ENCODE assay signal across 8 cellular contexts in genomic region chr11:5712507-5712906, GRCh38. TPM values are rescaled to one million over a fixed set of nuclear protein-coding genes. Genes with fewer than 3 reads are reported as not detected.
DNase-seq lines count a peak whose midpoint lies in the region; ATAC-seq and TF ChIP-seq lines count a peak whose summit lies in the region.

No MANE protein-coding gene starts in this region.

- no peaks in the 10 kb centered on the region for H3K9me3 Mint-ChIP-seq in stimulated activated effector memory CD8-positive, alpha-beta T cell treated with anti-CD3 and anti-CD28 coated beads, Interleukin-12 subunit alpha, Interleukin-12 subunit beta, amount 100 ng/mL, for 72 hours
- peaks cover 13% of the 10 kb centered on the region for H3K9me3 Mint-ChIP-seq in WTC11
- no peaks in the 10 kb centered on the region for H3K9me3 Mint-ChIP-seq in stimulated activated memory B cell treated with anti-CD40 and anti-IgM and Interleukin-4, amounts not matched to agents 10 μg/mL and 1 μg/mL and 100 μg/mL, for 72 hours

- H3K27me3 Mint-ChIP-seq in WTC11 (ENCODE audit: low read depth) = no peaks in the 10 kb centered on the region; the same call in 1 of the 2 replicates
- no peaks in the 10 kb centered on the region for H3K27me3 Mint-ChIP-seq in stimulated activated memory B cell treated with anti-CD40 and anti-IgM and Interleukin-4, amounts not matched to agents 10 μg/mL and 1 μg/mL and 100 μg/mL, for 72 hours

- BruUV-seq in A673 (replicated peaks; lab: Mats Ljungman, UMichigan) = no TSS peak

- POLR2A ChIA-PET in A673 (lab: Charles Lee; ENCODE audit: low non-redundant PET) = no interaction called here
- POLR2A ChIA-PET in WTC11 (lab: Charles Lee) = no interaction called here

- no peak overlapping the region for H3K27ac Mint-ChIP-seq in stimulated activated effector memory CD8-positive, alpha-beta T cell treated with anti-CD3 and anti-CD28 coated beads, Interleukin-12 subunit alpha, Interleukin-12 subunit beta, amount 100 ng/mL, for 72 hours
- H3K27ac Mint-ChIP-seq in WTC11 = no peak overlapping the region
- no peak overlapping the region for H3K27ac Mint-ChIP-seq in stimulated activated memory B cell treated with anti-CD40 and anti-IgM and Interleukin-4, amounts not matched to agents 10 μg/mL and 1 μg/mL and 100 μg/mL, for 72 hours

- H3K4me3 Mint-ChIP-seq in stimulated activated effector memory CD8-positive, alpha-beta T cell treated with anti-CD3 and anti-CD28 coated beads, Interleukin-12 subunit alpha, Interleukin-12 subunit beta, amount 100 ng/mL, for 72 hours = no peak overlapping the region
- H3K4me3 Mint-ChIP-seq in WTC11 = no peak overlapping the region
- H3K4me3 Mint-ChIP-seq in stimulated activated memory B cell treated with anti-CD40 and anti-IgM and Interleukin-4, amounts not matched to agents 10 μg/mL and 1 μg/mL and 100 μg/mL, for 72 hours = no peak overlapping the region

- H3K27me3 ChIP-seq in A673 (replicated peaks; ENCODE audit: insufficient read depth, low read depth, low read length, poor library complexity) = no peaks in the 10 kb centered on the region
- no peaks in the 10 kb centered on the region for H3K27me3 ChIP-seq in RWPE2 (ENCODE audit: insufficient read depth, poor library complexity, severe bottlenecking)
- no peaks in the 10 kb centered on the region for H3K27me3 ChIP-seq in foreskin keratinocyte

- no peak for DNase-seq in A673 (ENCODE audit: low spot score)
- DNase-seq in RWPE2 (ENCODE audit: low spot score) = no peak
- peak in 1 of 2 donors; percentile 11 for DNase-seq in foreskin keratinocyte
- DNase-seq in D341Med (ENCODE audit: low spot score) = no peak
- no peak for DNase-seq in stimulated activated effector memory CD8-positive, alpha-beta T cell treated with anti-CD3 and anti-CD28 coated beads, Interleukin-12 subunit alpha, Interleukin-12 subunit beta, amount 100 ng/mL, for 72 hours (ENCODE audit: low spot score in 2 of 2)
- DNase-seq in WTC11 (ENCODE audit: low spot score) = no peak

- H3K36me3 Mint-ChIP-seq in stimulated activated effector memory CD8-positive, alpha-beta T cell treated with anti-CD3 and anti-CD28 coated beads, Interleukin-12 subunit alpha, Interleukin-12 subunit beta, amount 100 ng/mL, for 72 hours = peaks cover 35% of the 10 kb centered on the region
- H3K36me3 Mint-ChIP-seq in WTC11 = peaks cover 23% of the 10 kb centered on the region
- peaks cover 21% of the 10 kb centered on the region for H3K36me3 Mint-ChIP-seq in stimulated activated memory B cell treated with anti-CD40 and anti-IgM and Interleukin-4, amounts not matched to agents 10 μg/mL and 1 μg/mL and 100 μg/mL, for 72 hours

- H3K4me3 ChIP-seq in A673 (ENCODE audit: low read depth, low read length, poor library complexity, severe bottlenecking) = no peak overlapping the region
- no peak overlapping the region for H3K4me3 ChIP-seq in RWPE2 (ENCODE audit: severe bottlenecking)

- H3K4me1 ChIP-seq in A673 (ENCODE audit: insufficient read depth, low read length, poor library complexity, severe bottlenecking) (no peaks in the 10 kb centered on the region), RWPE2 (ENCODE audit: insufficient read depth, poor library complexity, severe bottlenecking) (no peaks in the 10 kb centered on the region), foreskin keratinocyte (no peaks in the 10 kb centered on the region)

- H3K36me3 ChIP-seq in A673 (ENCODE audit: insufficient read depth, low read length, poor library complexity, severe bottlenecking) (no peaks in the 10 kb centered on the region), RWPE2 (ENCODE audit: low read depth) (no peaks in the 10 kb centered on the region)

- ATAC-seq in GM18868 (IDR thresholded peaks at IDR 0.05; ENCODE audit: unreplicated experiment) = peak; percentile 73
- peak; percentile 46; the same call in 1 of the 3 replicates for ATAC-seq in RWPE2 (ENCODE audit: low read depth)
- ATAC-seq in foreskin keratinocyte = peak; percentile 53
- ATAC-seq in stimulated activated effector memory CD8-positive, alpha-beta T cell treated with anti-CD3 and anti-CD28 coated beads, Interleukin-12 subunit alpha, Interleukin-12 subunit beta, amount 100 ng/mL, for 72 hours = no peak
- no peak for ATAC-seq in WTC11
- ATAC-seq in stimulated activated memory B cell treated with anti-CD40 and anti-IgM and Interleukin-4, amounts not matched to agents 10 μg/mL and 1 μg/mL and 100 μg/mL, for 72 hours = no peak

- CTCF ChIA-PET in A673 (lab: Charles Lee) = no interaction called here
- CTCF ChIA-PET in WTC11 (lab: Charles Lee) = interaction anchor here (1.0 to 1.1 kb wide), 2 partner anchors 28 to 179 kb away, joined by 3 to 4 read pairs; partner anchors contain the start of gene TRIM5

- intact Hi-C loops in A673 (cut with micrococcal nuclease; ENCODE audit: unreplicated experiment) = no loop called here

- peaks cover 8% of the 10 kb centered on the region for H3K4me1 Mint-ChIP-seq in stimulated activated effector memory CD8-positive, alpha-beta T cell treated with anti-CD3 and anti-CD28 coated beads, Interleukin-12 subunit alpha, Interleukin-12 subunit beta, amount 100 ng/mL, for 72 hours
- H3K4me1 Mint-ChIP-seq in WTC11 = no peaks in the 10 kb centered on the region
- peaks cover 10% of the 10 kb centered on the region for H3K4me1 Mint-ChIP-seq in stimulated activated memory B cell treated with anti-CD40 and anti-IgM and Interleukin-4, amounts not matched to agents 10 μg/mL and 1 μg/mL and 100 μg/mL, for 72 hours

- TF ChIP-seq CTCF in A673 (conservative IDR thresholded peaks at IDR 0.05; ENCODE audit: low read depth, low read length) (0 out of 2 replicates have a peak, but pooled peaks have one; percentile 24), RWPE2 (IDR thresholded peaks at IDR 0.05; ENCODE audit: poor library complexity, severe bottlenecking) (peak; percentile 56), foreskin keratinocyte (conservative IDR thresholded peaks at IDR 0.05) (peak; percentile 70), WTC11 (IDR thresholded peaks at IDR 0.05) (no peak)

- no peak overlapping the region for H3K27ac ChIP-seq in A673 (ENCODE audit: low read depth, low read length, poor library complexity, severe bottlenecking)
- no peak overlapping the region for H3K27ac ChIP-seq in RWPE2 (ENCODE audit: poor library complexity, severe bottlenecking)
- no peak overlapping the region for H3K27ac ChIP-seq in foreskin keratinocyte

- H3K9me3 ChIP-seq in A673 (ENCODE audit: low read depth, low read length, poor library complexity, severe bottlenecking) = no peaks in the 10 kb centered on the region
- no peaks in the 10 kb centered on the region for H3K9me3 ChIP-seq in RWPE2 (ENCODE audit: severe bottlenecking)

TF ChIP-seq in WTC11, 78 proteins besides CTCF, POLR2A, EP300 and RAD21 (continues in another document):
- TF ChIP-seq SP1 (CRISPR knock-in tag; conservative IDR thresholded peaks at IDR 0.05) (no peak), CDX4 (CRISPR knock-in tag; IDR thresholded peaks at IDR 0.05; ENCODE audit: borderline replicate concordance) (no peak), HMGXB4 (CRISPR knock-in tag; IDR thresholded peaks at IDR 0.05) (no peak), RELA (CRISPR knock-in tag; IDR thresholded peaks at IDR 0.05; ENCODE audit: borderline replicate concordance) (no peak), TCF7 (CRISPR knock-in tag; IDR thresholded peaks at IDR 0.05; ENCODE audit: low read depth) (no peak)

RNA-seq across cellular contexts. Expression of gene TRIM22, which starts 22.9 kb away (rescaled TPM):
- total RNA-seq in A673 (2021) (not detected in 2 replicates), foreskin keratinocyte (63.6 and 69.6 TPM in 2 replicates), WTC11 (2021) (69.1 to 78.9 TPM (median 75.9 TPM) in 3 replicates)
- 25.3 and 28.2 TPM in 2 replicates for polyA plus RNA-seq in foreskin keratinocyte

RNA-seq across cellular contexts. Expression of gene OR56B1, which starts 23.7 kb away (rescaled TPM):
- not detected in 2 replicates for total RNA-seq in A673 (2021)
- total RNA-seq in foreskin keratinocyte = not detected in 2 replicates
- polyA plus RNA-seq in foreskin keratinocyte = not detected in 2 replicates
- total RNA-seq in WTC11 (2021) = 0.09 to 0.17 TPM (median 0.11 TPM) in 3 replicates

RNA-seq across cellular contexts. Expression of gene TRIM5, which starts 27.6 kb away (rescaled TPM):
- total RNA-seq in A673 (2021) = 17.9 and 18.2 TPM in 2 replicates
- total RNA-seq in foreskin keratinocyte = 37.2 and 48.4 TPM in 2 replicates
- polyA plus RNA-seq in foreskin keratinocyte = 16.0 and 18.2 TPM in 2 replicates
- total RNA-seq in WTC11 (2021) = 31.8 to 35.3 TPM (median 32.8 TPM) in 3 replicates

RNA-seq across cellular contexts. Expression of gene OR52N4, which starts 41.5 kb away (rescaled TPM):
- not detected in 2 replicates for total RNA-seq in A673 (2021)
- total RNA-seq in foreskin keratinocyte = not detected in 2 replicates
- not detected in 2 replicates for polyA plus RNA-seq in foreskin keratinocyte
- total RNA-seq in WTC11 (2021) = 0.23 to 0.52 TPM (median 0.44 TPM) in 3 replicates

Comparison
In these comparisons a context has a peak if more than half of its experiments do, and no peak if none do; other contexts are left out.
1. ATAC-seq: peak in GM18868 (single experiment), RWPE2 (single experiment) and foreskin keratinocyte (single experiment); none in stimulated activated effector memory CD8-positive, alpha-beta T cell treated with anti-CD3 and anti-CD28 coated beads, Interleukin-12 subunit alpha, Interleukin-12 subunit beta, amount 100 ng/mL, for 72 hours (single experiment), WTC11 (single experiment) and stimulated activated memory B cell treated with anti-CD40 and anti-IgM and Interleukin-4, amounts not matched to agents 10 μg/mL and 1 μg/mL and 100 μg/mL, for 72 hours (single experiment).
2. RNA of gene TRIM22, which starts 22.9 kb away (total RNA-seq): 69.1 to 78.9 TPM in WTC11 and 63.6 to 69.6 TPM in foreskin keratinocyte; not detected in A673; every median in the first group is over 10 times any median in the second.